ENCODE assay signal across 25 cellular contexts in the genomic region with DNA sequence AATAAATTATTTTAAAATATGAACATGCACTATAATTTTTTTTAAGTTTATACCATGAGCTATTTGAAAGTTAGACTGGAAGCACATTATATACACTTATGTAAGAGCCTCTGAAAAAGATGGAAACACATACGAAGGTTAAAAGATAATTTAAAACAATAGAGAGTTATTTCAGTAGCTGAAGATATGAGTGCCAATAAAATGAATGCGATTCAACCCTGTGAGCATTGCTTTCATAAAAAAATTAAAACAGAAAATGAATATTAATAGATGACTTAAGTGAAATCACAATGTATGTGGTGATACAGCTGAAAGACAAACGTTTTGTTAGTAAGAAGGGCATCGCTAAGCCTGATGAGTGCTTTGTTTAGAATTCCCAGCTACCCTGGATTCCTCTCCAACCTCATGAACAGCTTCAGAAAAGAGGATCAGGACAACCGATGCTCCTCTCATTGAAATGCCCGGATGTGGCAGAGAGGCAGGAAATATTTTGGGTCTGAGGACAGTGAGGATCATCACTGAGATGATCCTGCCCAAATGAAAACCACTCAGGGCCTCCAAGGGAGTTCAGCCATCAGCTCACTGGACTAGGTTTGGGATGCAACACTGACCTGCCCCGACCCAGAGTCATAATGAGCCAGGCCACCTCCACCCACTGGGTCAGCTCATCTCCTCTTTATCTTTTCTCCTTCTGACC.
"Had no signal": no experiment of that assay in that cellular context is flagged by ENCODE, and none has a peak within 500 bp of the region (broad histone marks: within the 10 kb centered on the region; RNA-seq: fewer than 3 reads in every experiment).

No MANE protein-coding gene starts in this region.

- H3K4me3 Mint-ChIP-seq: activated naive CD8-positive, alpha-beta T cell treated with anti-CD3 and anti-CD28 coated beads for 36 hours; activated T-cell treated with anti-CD3 and anti-CD28 coated beads, Interleukin-2, amount 50 U/mL, for 4 hours; central memory CD8-positive, alpha-beta T cell; effector memory CD8-positive, alpha-beta T cell; immature natural killer cell; naive thymus-derived CD8-positive, alpha-beta T cell; neural progenitor cell had no signal

- H3K79me2 ChIP-seq: hepatocyte had no signal

- ATAC-seq: activated CD4-positive, CD25-positive, alpha-beta regulatory T cell treated with anti-CD3 and anti-CD28 coated beads, Interleukin-2, amount 50 U/mL, for 24 hours; activated T-cell treated with anti-CD3 and anti-CD28 coated beads, Interleukin-2, amount 50 U/mL, for 4 hours; effector memory CD8-positive, alpha-beta T cell; esophagus mucosa; left lobe of liver; lower lobe of right lung; naive thymus-derived CD8-positive, alpha-beta T cell had no signal

- H3K9me3 ChIP-seq: colonic mucosa, lower lobe of right lung, right lobe of liver, stomach, suprapubic skin, tibial nerve had no signal

- H2AFZ ChIP-seq: hepatocyte, neural progenitor cell had no signal

- H3K27ac Mint-ChIP-seq: effector memory CD8-positive, alpha-beta T cell; immature natural killer cell; naive thymus-derived CD8-positive, alpha-beta T cell; neural progenitor cell had no signal

- H3K4me2 ChIP-seq: hepatocyte, neural progenitor cell had no signal

- DNase-seq: activated CD4-positive, alpha-beta T cell treated with anti-CD3 and anti-CD28 coated beads, Interleukin-2, amount 50 U/mL, for 1 hour; activated CD8-positive, alpha-beta memory T cell treated with anti-CD3 and anti-CD28 coated beads, Interleukin-2, amount 50 U/mL, for 48 hours; activated naive CD4-positive, alpha-beta T cell treated with Interleukin-2 at 50 U/mL for 16 hours; activated naive CD8-positive, alpha-beta T cell treated with anti-CD3 and anti-CD28 coated beads for 36 hours; activated T-cell treated with anti-CD3 and anti-CD28 coated beads, Interleukin-2, amount 50 U/mL, for 4 hours; colonic mucosa; dorsolateral prefrontal cortex; effector memory CD8-positive, alpha-beta T cell; glutamatergic neuron; immature natural killer cell; lower lobe of right lung; naive thymus-derived CD8-positive, alpha-beta T cell; posterior cingulate gyrus; right lobe of liver; stimulated activated CD4-positive, alpha-beta T cell treated with anti-CD3 and anti-CD28 coated beads, Interleukin-1b, Interleukin-23, amount 100 ng/mL, for 48 hours; stomach had no signal

- H3K9me3 Mint-ChIP-seq: activated naive CD8-positive, alpha-beta T cell treated with anti-CD3 and anti-CD28 coated beads for 36 hours; activated T-cell treated with anti-CD3 and anti-CD28 coated beads, Interleukin-2, amount 50 U/mL, for 4 hours; central memory CD8-positive, alpha-beta T cell; effector memory CD8-positive, alpha-beta T cell; immature natural killer cell; naive thymus-derived CD8-positive, alpha-beta T cell; neural progenitor cell had no signal

- H3K36me3 ChIP-seq: colonic mucosa, lower lobe of right lung, neural progenitor cell, right lobe of liver, stomach, suprapubic skin, tibial nerve had no signal

- H3K4me1 Mint-ChIP-seq: central memory CD8-positive, alpha-beta T cell; immature natural killer cell had no signal

- H3K36me3 Mint-ChIP-seq: activated naive CD8-positive, alpha-beta T cell treated with anti-CD3 and anti-CD28 coated beads for 36 hours; immature natural killer cell; naive thymus-derived CD8-positive, alpha-beta T cell; neural progenitor cell had no signal

- H3K9ac ChIP-seq: neural progenitor cell had no signal

- H3K4me1 ChIP-seq: colonic mucosa, lower lobe of right lung, right lobe of liver, stomach, suprapubic skin, tibial nerve had no signal

- H3K27ac ChIP-seq: colonic mucosa, dorsolateral prefrontal cortex, hepatocyte, lower lobe of right lung, neural progenitor cell, right lobe of liver, skin epidermis, stomach, suprapubic skin, tibial nerve had no signal

- H3K27me3 ChIP-seq: colonic mucosa, dorsolateral prefrontal cortex, right lobe of liver, tibial nerve had no signal

- H3K27me3 Mint-ChIP-seq: activated naive CD8-positive, alpha-beta T cell treated with anti-CD3 and anti-CD28 coated beads for 36 hours had no signal

- H3K4me3 ChIP-seq: colonic mucosa, dorsolateral prefrontal cortex, hepatocyte, lower lobe of right lung, neural progenitor cell, right lobe of liver, skin epidermis, stomach, suprapubic skin, tibial nerve had no signal
